16 cellular contexts compared by ENCODE assay signal in the genomic region with DNA sequence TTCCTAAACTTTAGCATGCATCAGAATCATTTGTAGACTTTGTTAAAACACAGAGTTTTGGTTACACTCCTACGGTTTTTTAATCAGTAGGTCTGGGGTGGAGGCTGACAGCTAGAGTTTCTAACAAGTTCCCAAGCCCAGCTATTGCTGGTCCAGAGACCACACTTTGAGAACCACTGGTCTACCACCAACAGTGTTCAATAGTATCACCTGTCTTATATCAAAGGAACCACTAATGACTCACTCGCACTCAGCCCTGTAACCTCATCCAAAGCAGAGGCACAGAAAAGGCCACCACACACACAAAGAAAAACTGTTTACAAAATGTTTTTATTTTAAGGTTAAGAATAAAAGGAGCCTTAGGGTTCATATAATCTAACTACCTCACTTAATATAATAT.
A peak's percentile ranks its signal among the peaks of the same experiment; 100 is the strongest.
DNase-seq lines count a peak whose midpoint lies in the region.
"Had no signal": no experiment of that assay in that cellular context is flagged by ENCODE, and none has a peak within 500 bp of the region (broad histone marks: within the 10 kb centered on the region; RNA-seq: fewer than 3 reads in every experiment).

No MANE protein-coding gene starts in this region.

- H3K27ac Mint-ChIP-seq in activated naive CD4-positive, alpha-beta T cell treated with anti-CD3 and anti-CD28 coated beads, Interleukin-2, amount 10 ng/mL, durations not matched to agents 7 days and 5 days, result no peak overlapping the region
- H3K27ac Mint-ChIP-seq: endodermal cell, nephron progenitor cell, progenitor cell of endocrine pancreas had no signal

- CTCF ChIA-PET in activated naive CD4-positive, alpha-beta T cell treated with anti-CD3 and anti-CD28 coated beads, Interleukin-2, amount 10 ng/mL, durations not matched to agents 7 days and 5 days (lab: Charles Lee), result interaction anchor here (1.0 kb wide), 1 partner anchor 38 kb away, joined by 5 read pairs; no protein-coding TSS in a partner anchor

- peaks cover 7% of the 10 kb centered on the region for H3K27me3 Mint-ChIP-seq in activated naive CD4-positive, alpha-beta T cell treated with anti-CD3 and anti-CD28 coated beads, Interleukin-2, amount 10 ng/mL, durations not matched to agents 7 days and 5 days
- H3K27me3 Mint-ChIP-seq: CD8-positive, alpha-beta memory T cell had no signal

- H3K9me3 Mint-ChIP-seq in activated naive CD4-positive, alpha-beta T cell treated with anti-CD3 and anti-CD28 coated beads, Interleukin-2, amount 10 ng/mL, durations not matched to agents 7 days and 5 days, result no peaks in the 10 kb centered on the region
- H3K9me3 Mint-ChIP-seq: CD8-positive, alpha-beta memory T cell; endodermal cell; nephron progenitor cell had no signal

- H3K4me3 Mint-ChIP-seq in activated naive CD4-positive, alpha-beta T cell treated with anti-CD3 and anti-CD28 coated beads, Interleukin-2, amount 10 ng/mL, durations not matched to agents 7 days and 5 days, result no peak overlapping the region
- H3K4me3 Mint-ChIP-seq: CD8-positive, alpha-beta memory T cell; endodermal cell; nephron progenitor cell had no signal

- H3K36me3 Mint-ChIP-seq in activated naive CD4-positive, alpha-beta T cell treated with anti-CD3 and anti-CD28 coated beads, Interleukin-2, amount 10 ng/mL, durations not matched to agents 7 days and 5 days, result peaks cover 19% of the 10 kb centered on the region

- DNase-seq in activated gamma-delta T cell treated with Interleukin-2 at 50 U/mL for 16 hours (peak; percentile 27), activated gamma-delta T cell (lab: John Stamatoyannopoulos, UW) (no peak), NCI-H2107 (lab: John Stamatoyannopoulos, UW) (peak; percentile 34), renal cortical epithelial cell (ENCODE audit: low read depth) (peak; percentile 27), GM03348 (ENCODE audit: low spot score) (no peak), HPDE6-E6E7 (ENCODE audit: extremely low spot score) (no peak), AG20443 (ENCODE audit: low spot score) (no peak)
- DNase-seq in activated naive CD4-positive, alpha-beta T cell treated with anti-CD3 and anti-CD28 coated beads, Interleukin-2, amount 10 ng/mL, durations not matched to agents 7 days and 5 days, result peak; percentile 39
- DNase-seq: amniotic stem cell, endodermal cell, islet precursor cell, NCI-H1436 treated with DMSO at 0.1 percent for 48 hours, nephron progenitor cell, RPMI8226 had no signal

- peaks cover 16% of the 10 kb centered on the region for H3K4me1 Mint-ChIP-seq in activated naive CD4-positive, alpha-beta T cell treated with anti-CD3 and anti-CD28 coated beads, Interleukin-2, amount 10 ng/mL, durations not matched to agents 7 days and 5 days

Comparison
In these comparisons a context has a peak if more than half of its experiments do, and no peak if none do; other contexts are left out.
1. DNase-seq: peak in activated gamma-delta T cell treated with Interleukin-2 at 50 U/mL for 16 hours (single experiment), NCI-H2107 (single experiment), activated naive CD4-positive, alpha-beta T cell treated with anti-CD3 and anti-CD28 coated beads, Interleukin-2, amount 10 ng/mL, durations not matched to agents 7 days and 5 days (single experiment) and renal cortical epithelial cell (single experiment); none in activated gamma-delta T cell (single experiment), GM03348 (single experiment), HPDE6-E6E7 (single experiment) and AG20443 (single experiment).